1 cellular context compared by ENCODE assay signal in genomic region chr5:57042524-57042931, GRCh38.
TF ChIP-seq lines count a peak whose summit lies in the region.

No MANE protein-coding gene starts in this region.

TF ChIP-seq in K562, 482 proteins besides CTCF, POLR2A, EP300 and RAD21 (continued from another document):
- TF ChIP-seq, protein P1, sequence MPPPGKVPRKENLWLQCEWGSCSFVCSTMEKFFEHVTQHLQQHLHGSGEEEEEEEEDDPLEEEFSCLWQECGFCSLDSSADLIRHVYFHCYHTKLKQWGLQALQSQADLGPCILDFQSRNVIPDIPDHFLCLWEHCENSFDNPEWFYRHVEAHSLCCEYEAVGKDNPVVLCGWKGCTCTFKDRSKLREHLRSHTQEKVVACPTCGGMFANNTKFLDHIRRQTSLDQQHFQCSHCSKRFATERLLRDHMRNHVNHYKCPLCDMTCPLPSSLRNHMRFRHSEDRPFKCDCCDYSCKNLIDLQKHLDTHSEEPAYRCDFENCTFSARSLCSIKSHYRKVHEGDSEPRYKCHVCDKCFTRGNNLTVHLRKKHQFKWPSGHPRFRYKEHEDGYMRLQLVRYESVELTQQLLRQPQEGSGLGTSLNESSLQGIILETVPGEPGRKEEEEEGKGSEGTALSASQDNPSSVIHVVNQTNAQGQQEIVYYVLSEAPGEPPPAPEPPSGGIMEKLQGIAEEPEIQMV (tag; conservative IDR thresholded peaks at IDR 0.05; ENCODE audit: low read depth), result no peak
- TF ChIP-seq ZNF274 (IDR thresholded peaks at IDR 0.05; ENCODE audit: borderline replicate concordance, low read depth, low read length), result no peak
